Comparison of ENCODE assay signal across 13 cellular contexts in genomic region chr5:179680014-179680779, GRCh38. TPM values are rescaled to one million over a fixed set of nuclear protein-coding genes. Genes with fewer than 3 reads are reported as not detected.
DNase-seq lines count a peak whose midpoint lies in the region; ATAC-seq and TF ChIP-seq lines count a peak whose summit lies in the region.
"Had no signal": no experiment of that assay in that cellular context is flagged by ENCODE, and none has a peak within 500 bp of the region (broad histone marks: within the 10 kb centered on the region; RNA-seq: fewer than 3 reads in every experiment).

No MANE protein-coding gene starts in this region.

- H3K9me3 Mint-ChIP-seq in activated naive CD4-positive, alpha-beta T cell treated with anti-CD3 and anti-CD28 coated beads, Interleukin-2, amount 50 U/mL, for 24 hours, result no peaks in the 10 kb centered on the region
- H3K9me3 Mint-ChIP-seq in endothelial cell (ENCODE audit: unreplicated experiment), result no peaks in the 10 kb centered on the region
- H3K9me3 Mint-ChIP-seq in stimulated activated naive CD8-positive, alpha-beta T cell treated with anti-CD3 and anti-CD28 coated beads, Interleukin-15, amount 100 ng/mL, for 72 hours, result no peaks in the 10 kb centered on the region

- no peak for TF ChIP-seq CTCF in endothelial cell (IDR thresholded peaks at IDR 0.05; ENCODE audit: unreplicated experiment)

- peaks cover 6% of the 10 kb centered on the region for H3K36me3 Mint-ChIP-seq in activated naive CD4-positive, alpha-beta T cell treated with anti-CD3 and anti-CD28 coated beads, Interleukin-2, amount 50 U/mL, for 24 hours
- peaks cover 5% of the 10 kb centered on the region for H3K36me3 Mint-ChIP-seq in T-helper 17 cell (ENCODE audit: low read depth)
- no peaks in the 10 kb centered on the region for H3K36me3 Mint-ChIP-seq in endothelial cell (ENCODE audit: low read depth, unreplicated experiment)

- no peaks in the 10 kb centered on the region for H3K9me3 ChIP-seq in T-helper 17 cell (ENCODE audit: control insufficient read depth, low read length, poor library complexity, severe bottlenecking)

- peak overlapping the region; percentile 68 for H3K27ac Mint-ChIP-seq in activated naive CD4-positive, alpha-beta T cell treated with anti-CD3 and anti-CD28 coated beads, Interleukin-2, amount 50 U/mL, for 24 hours
- H3K27ac Mint-ChIP-seq in T-helper 17 cell (peak overlapping the region; percentile 93), endothelial cell (ENCODE audit: unreplicated experiment) (no peak overlapping the region)
- H3K27ac Mint-ChIP-seq in stimulated activated naive CD8-positive, alpha-beta T cell treated with anti-CD3 and anti-CD28 coated beads, Interleukin-15, amount 100 ng/mL, for 72 hours, result peak overlapping the region in 1 of 2 donors; percentile 66

- no peak for ATAC-seq in T-helper 17 cell
- no peak for ATAC-seq in stimulated activated naive CD8-positive, alpha-beta T cell treated with anti-CD3 and anti-CD28 coated beads, Interleukin-15, amount 100 ng/mL, for 72 hours

- DNase-seq in activated naive CD4-positive, alpha-beta T cell treated with Interleukin-2 at 50 U/mL for 16 hours, result no peak
- DNase-seq in T-helper 17 cell (no peak), endothelial cell (ENCODE audit: low spot score) (no peak), NCI-H2081 treated with DMSO at 0.1 percent for 48 hours (lab: John Stamatoyannopoulos, UW) (no peak), NCI-H1105 (lab: John Stamatoyannopoulos, UW) (no peak), DMS114 treated with DMSO at 0.1 percent for 48 hours (lab: John Stamatoyannopoulos, UW; ENCODE audit: unreplicated experiment) (no peak)
- no peak for DNase-seq in stimulated activated naive CD8-positive, alpha-beta T cell treated with anti-CD3 and anti-CD28 coated beads, Interleukin-15, amount 100 ng/mL, for 72 hours
- DNase-seq: caudate nucleus; erythroblast; retina; stimulated activated CD4-positive, alpha-beta T cell treated with anti-CD3 and anti-CD28 coated beads, Interleukin-4, amount 100 ng/mL, for 24 hours; T1000 had no signal

- no peaks in the 10 kb centered on the region for H3K27me3 Mint-ChIP-seq in activated naive CD4-positive, alpha-beta T cell treated with anti-CD3 and anti-CD28 coated beads, Interleukin-2, amount 50 U/mL, for 24 hours
- H3K27me3 Mint-ChIP-seq in T-helper 17 cell, result no peaks in the 10 kb centered on the region
- peaks cover 6% of the 10 kb centered on the region for H3K27me3 Mint-ChIP-seq in endothelial cell (ENCODE audit: unreplicated experiment)
- no peaks in the 10 kb centered on the region for H3K27me3 Mint-ChIP-seq in stimulated activated naive CD8-positive, alpha-beta T cell treated with anti-CD3 and anti-CD28 coated beads, Interleukin-15, amount 100 ng/mL, for 72 hours

- peak overlapping the region; percentile 80 for H3K4me3 Mint-ChIP-seq in activated naive CD4-positive, alpha-beta T cell treated with anti-CD3 and anti-CD28 coated beads, Interleukin-2, amount 50 U/mL, for 24 hours
- H3K4me3 Mint-ChIP-seq in T-helper 17 cell (peak overlapping the region; percentile 78), endothelial cell (ENCODE audit: unreplicated experiment) (peak overlapping the region; percentile 4)
- peak overlapping the region; percentile 97 to 99 for H3K4me3 Mint-ChIP-seq in stimulated activated naive CD8-positive, alpha-beta T cell treated with anti-CD3 and anti-CD28 coated beads, Interleukin-15, amount 100 ng/mL, for 72 hours

- peaks cover 36% of the 10 kb centered on the region for H3K4me1 Mint-ChIP-seq in activated naive CD4-positive, alpha-beta T cell treated with anti-CD3 and anti-CD28 coated beads, Interleukin-2, amount 50 U/mL, for 24 hours
- peaks cover 32% of the 10 kb centered on the region for H3K4me1 Mint-ChIP-seq in T-helper 17 cell
- H3K4me1 Mint-ChIP-seq in endothelial cell (ENCODE audit: unreplicated experiment), result peaks cover 7% of the 10 kb centered on the region
- H3K4me1 Mint-ChIP-seq in stimulated activated naive CD8-positive, alpha-beta T cell treated with anti-CD3 and anti-CD28 coated beads, Interleukin-15, amount 100 ng/mL, for 72 hours, result peaks cover 46% of the 10 kb centered on the region

RNA-seq across cellular contexts. Expression of gene CBY3, which starts 0.6 kb away (rescaled TPM):
- total RNA-seq in T-helper 17 cell (not detected), endothelial cell (ENCODE audit: unreplicated experiment) (not detected)

RNA-seq across cellular contexts. Expression of gene CANX, which starts 18.6 kb away (rescaled TPM):
- total RNA-seq in T-helper 17 cell (100 to 1,000 TPM; 235 to 238 TPM), endothelial cell (ENCODE audit: unreplicated experiment) (568 TPM)

RNA-seq across cellular contexts. Expression of gene MAML1, which starts 52.4 kb away (rescaled TPM):
- total RNA-seq in T-helper 17 cell (10 to 100 TPM; 28.4 to 33.2 TPM), endothelial cell (ENCODE audit: unreplicated experiment) (30.0 TPM)

RNA-seq across cellular contexts. Expression of gene HNRNPH1, which starts 56.7 kb away (rescaled TPM):
- total RNA-seq in T-helper 17 cell (1,000 to 10,000 TPM; 1,923 to 1,994 TPM), endothelial cell (ENCODE audit: unreplicated experiment) (852 TPM)

Comparison
In these comparisons a context has a peak if more than half of its experiments do, and no peak if none do; other contexts are left out.
1. H3K4me3 Mint-ChIP-seq: peak in every context shown above with its lines; median percentile 98 in stimulated activated naive CD8-positive, alpha-beta T cell treated with anti-CD3 and anti-CD28 coated beads, Interleukin-15, amount 100 ng/mL, for 72 hours; 80 in activated naive CD4-positive, alpha-beta T cell treated with anti-CD3 and anti-CD28 coated beads, Interleukin-2, amount 50 U/mL, for 24 hours; 78 in T-helper 17 cell; 4 in endothelial cell.